In the genomic region with DNA sequence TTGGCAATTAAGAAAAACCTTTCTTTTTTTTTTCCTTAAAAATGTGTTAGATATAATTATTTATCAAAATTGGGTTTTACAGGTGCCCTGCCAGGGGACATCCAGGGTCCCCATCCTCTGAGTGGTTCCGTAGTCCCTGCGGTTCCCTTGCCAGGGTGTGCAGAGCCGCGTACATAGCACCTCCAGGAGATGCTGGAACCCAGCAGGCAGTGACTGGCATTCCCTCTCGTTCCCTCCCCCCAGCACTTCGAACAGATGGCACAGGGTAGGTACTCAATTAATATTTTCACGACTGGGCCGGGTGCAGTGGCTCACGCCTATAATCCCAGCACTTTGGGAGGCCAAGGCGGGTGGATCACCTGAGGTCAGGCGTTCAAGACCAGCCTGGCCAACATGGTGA, we compare ENCODE assay signal across 20 cellular contexts.
DNase-seq lines count a peak whose midpoint lies in the region; ATAC-seq and TF ChIP-seq lines count a peak whose summit lies in the region.
"Had no signal": no experiment of that assay in that cellular context is flagged by ENCODE, and none has a peak within 500 bp of the region (broad histone marks: within the 10 kb centered on the region; RNA-seq: fewer than 3 reads in every experiment).

No MANE protein-coding gene starts in this region.

- H3K27me3 ChIP-seq in left ventricle myocardium inferior (ENCODE audit: low read depth) (no peaks in the 10 kb centered on the region), heart left ventricle (no peaks in the 10 kb centered on the region), gastroesophageal sphincter (no peaks in the 10 kb centered on the region), smooth muscle cell (ENCODE audit: low read depth) (no peaks in the 10 kb centered on the region), vagina (no peaks in the 10 kb centered on the region)
- H3K27me3 ChIP-seq: MG63 had no signal

- H2AFZ ChIP-seq in smooth muscle cell (ENCODE audit: low read depth) = no peak overlapping the region

- peaks cover 93% of the 10 kb centered on the region for H4K20me1 ChIP-seq in smooth muscle cell (ENCODE audit: low read depth)

- no peak for TF ChIP-seq EP300 in gastroesophageal sphincter (IDR thresholded peaks at IDR 0.05)

- H3K4me1 ChIP-seq in left ventricle myocardium inferior = peaks cover 96% of the 10 kb centered on the region
- peaks cover 9 to 88% (median 65%) of the 10 kb centered on the region in 12 donors for H3K4me1 ChIP-seq in heart left ventricle
- peaks cover 0 to 85% (median 10%) of the 10 kb centered on the region in 3 donors for H3K4me1 ChIP-seq in gastroesophageal sphincter
- H3K4me1 ChIP-seq in smooth muscle cell (ENCODE audit: low read depth) = peaks cover 6% of the 10 kb centered on the region
- H3K4me1 ChIP-seq in vagina = peaks cover 30% of the 10 kb centered on the region

- H3K36me3 ChIP-seq in left ventricle myocardium inferior (peaks cover 3% of the 10 kb centered on the region), heart left ventricle (no peaks in the 10 kb centered on the region), gastroesophageal sphincter (no peaks in the 10 kb centered on the region), smooth muscle cell (ENCODE audit: low read depth) (no peaks in the 10 kb centered on the region), vagina (no peaks in the 10 kb centered on the region)
- H3K36me3 ChIP-seq: MG63 had no signal

- no peak overlapping the region for H3K4me3 ChIP-seq in left ventricle myocardium inferior
- no peak overlapping the region for H3K4me3 ChIP-seq in heart left ventricle
- no peak overlapping the region for H3K4me3 ChIP-seq in gastroesophageal sphincter
- H3K4me3 ChIP-seq in smooth muscle cell = no peak overlapping the region
- H3K4me3 ChIP-seq in vagina = no peak overlapping the region
- H3K4me3 ChIP-seq: MG63 had no signal

- ATAC-seq in heart left ventricle (no peak), gastroesophageal sphincter (no peak), HG03039 (IDR thresholded peaks at IDR 0.05; ENCODE audit: unreplicated experiment) (no peak)
- ATAC-seq: CD8-positive, alpha-beta T cell had no signal

- intact Hi-C loops in left ventricle myocardium inferior (cut with micrococcal nuclease) = loop anchor here (10.0 kb wide), 1 partner anchor 80 kb away; a partner anchor contains a TSS
- intact Hi-C loops in heart left ventricle (cut with DNase I) = loop anchor here in 6 of 10 donors (2.0 to 10.0 kb wide), 5 partner anchors 77 to 330 kb away; no protein-coding TSS in a partner anchor
- intact Hi-C loops in vagina (cut with DNase I) = no loop called here

- H3K4me2 ChIP-seq in smooth muscle cell = no peak overlapping the region

- 89 to 92% (median 90%) methylated on average over 11 of the region's 11 CpGs for WGBS in heart left ventricle, 4 donors
- 80 to 100% methylated on average over 4 to 10 of the region's 11 CpGs for WGBS in gastroesophageal sphincter (ENCODE audit: low coverage in 1 of 2), 2 donors
- WGBS in smooth muscle cell (ENCODE audit: low lambda C conversion rate) = 93% methylated on average over 11 of the region's 11 CpGs

- TF ChIP-seq CTCF in left ventricle myocardium inferior (IDR thresholded peaks at IDR 0.05; ENCODE audit: borderline replicate concordance) = no peak
- no peak for TF ChIP-seq CTCF in heart left ventricle (IDR thresholded peaks at IDR 0.05)
- no peak for TF ChIP-seq CTCF in gastroesophageal sphincter (IDR thresholded peaks at IDR 0.05)
- TF ChIP-seq CTCF in smooth muscle cell (IDR thresholded peaks at IDR 0.05; ENCODE audit: borderline replicate concordance, insufficient read depth, poor library complexity, severe bottlenecking) = no peak
- no peak for TF ChIP-seq CTCF in vagina (IDR thresholded peaks at IDR 0.05)
- no peak for TF ChIP-seq CTCF in RWPE1 (conservative IDR thresholded peaks at IDR 0.05; ENCODE audit: low read depth)

- POLR2A ChIA-PET in RWPE1 (lab: Yijun Ruan, JAX; ENCODE audit: low non-redundant PET) = no interaction called here

- CTCF ChIA-PET in RWPE1 (lab: Yijun Ruan, JAX) = interaction anchor here (1.0 kb wide), 1 partner anchor 187 kb away, joined by 3 read pairs; no protein-coding TSS in a partner anchor

- DNase-seq in left ventricle myocardium inferior = no peak
- no peak for DNase-seq in heart left ventricle
- no peak for DNase-seq in smooth muscle cell (lab: John Stamatoyannopoulos, UW; ENCODE audit: unreplicated experiment)
- DNase-seq in vagina (ENCODE audit: extremely low spot score in 2 of 2) = no peak
- no peak for DNase-seq in DMS79 (lab: John Stamatoyannopoulos, UW)
- no peak for DNase-seq in RWPE1 (ENCODE audit: low spot score)
- DNase-seq: AML-193; C1 segment of cervical spinal cord; CD8-positive, alpha-beta T cell; GDM1; GOT3; HCEC 1CT; MG63; NCI-H1048; NCI-H1417 treated with DMSO at 0.1 percent for 48 hours; NCI-H187; NCI-H748 treated with DMSO at 0.1 percent for 48 hours; SIG-M5 had no signal

- peaks cover 85% of the 10 kb centered on the region for H3F3A ChIP-seq in smooth muscle cell (ENCODE audit: low read depth)

- peak overlapping the region; percentile 44 for H3K27ac ChIP-seq in left ventricle myocardium inferior (replicated peaks)
- H3K27ac ChIP-seq in heart left ventricle = peak overlapping the region in 5 of 12 donors; percentile 6 to 88 (median 20)
- peak overlapping the region in 3 of 4 donors; percentile 49 to 99 (median 90) for H3K27ac ChIP-seq in gastroesophageal sphincter
- peak overlapping the region; percentile 66 for H3K27ac ChIP-seq in smooth muscle cell (ENCODE audit: low read depth)
- peak overlapping the region; percentile 62 for H3K27ac ChIP-seq in vagina
- no peak overlapping the region for H3K27ac ChIP-seq in RWPE1

- H3K9ac ChIP-seq in smooth muscle cell (ENCODE audit: low read depth) = no peak overlapping the region

- TF ChIP-seq POLR2A in heart left ventricle (IDR thresholded peaks at IDR 0.05) (no peak), gastroesophageal sphincter (IDR thresholded peaks at IDR 0.05) (no peak), vagina (IDR thresholded peaks at IDR 0.05) (no peak)

- H3K9me3 ChIP-seq in left ventricle myocardium inferior (replicated peaks) (no peaks in the 10 kb centered on the region), heart left ventricle (no peaks in the 10 kb centered on the region), gastroesophageal sphincter (no peaks in the 10 kb centered on the region), smooth muscle cell (replicated peaks; ENCODE audit: low read depth) (no peaks in the 10 kb centered on the region), vagina (no peaks in the 10 kb centered on the region)
- H3K9me3 ChIP-seq: MG63 had no signal

- H3K79me2 ChIP-seq in smooth muscle cell (ENCODE audit: low read depth) = peaks cover 89% of the 10 kb centered on the region
